ENCODE assay signal across 30 cellular contexts in genomic region chr2:176544579-176545365, GRCh38.
"Had no signal": no experiment of that assay in that cellular context is flagged by ENCODE, and none has a peak within 500 bp of the region (broad histone marks: within the 10 kb centered on the region; RNA-seq: fewer than 3 reads in every experiment).

No MANE protein-coding gene starts in this region.

- H3K4me3 Mint-ChIP-seq: activated CD4-positive, alpha-beta memory T cell treated with anti-CD3 and anti-CD28 coated beads for 36 hours; activated naive CD4-positive, alpha-beta T cell treated with anti-CD3 and anti-CD28 coated beads, Interleukin-2, amount 10 ng/mL, durations not matched to agents 7 days and 5 days; activated naive CD8-positive, alpha-beta T cell treated with anti-CD3 and anti-CD28 coated beads, Interleukin-2, amount 10 ng/mL, durations not matched to agents 7 days and 5 days; activated T-cell treated with anti-CD3 and anti-CD28 coated beads, Interleukin-2, amount 50 U/mL, for 24 hours; effector memory CD8-positive, alpha-beta T cell; naive thymus-derived CD4-positive, alpha-beta T cell; neural crest cell; T-helper 1 cell treated with Interleukin-12 subunit alpha and Interleukin-12 subunit beta and Interleukin-4 antibody, amounts not matched to agents 30 μg/mL and 1 μg/mL, for 36 hours had no signal

- H3K4me3 ChIP-seq: ascending aorta, spleen, testis, transverse colon had no signal

- H3K36me3 ChIP-seq: ascending aorta, brain microvascular endothelial cell, spleen, transverse colon had no signal

- H3K9me3 ChIP-seq: ascending aorta, spleen, testis, transverse colon had no signal

- H3K4me1 Mint-ChIP-seq: activated naive CD4-positive, alpha-beta T cell treated with anti-CD3 and anti-CD28 coated beads, Interleukin-2, amount 10 ng/mL, durations not matched to agents 7 days and 5 days; activated naive CD8-positive, alpha-beta T cell treated with anti-CD3 and anti-CD28 coated beads, Interleukin-2, amount 10 ng/mL, durations not matched to agents 7 days and 5 days; naive thymus-derived CD4-positive, alpha-beta T cell had no signal

- H3K36me3 Mint-ChIP-seq: activated CD4-positive, alpha-beta memory T cell treated with anti-CD3 and anti-CD28 coated beads for 36 hours; activated naive CD4-positive, alpha-beta T cell treated with anti-CD3 and anti-CD28 coated beads, Interleukin-2, amount 10 ng/mL, durations not matched to agents 7 days and 5 days; activated naive CD8-positive, alpha-beta T cell treated with anti-CD3 and anti-CD28 coated beads, Interleukin-2, amount 10 ng/mL, durations not matched to agents 7 days and 5 days; naive thymus-derived CD4-positive, alpha-beta T cell had no signal

- ATAC-seq: activated CD4-positive, CD25-positive, alpha-beta regulatory T cell treated with anti-CD3 and anti-CD28 coated beads, Interleukin-2, amount 50 U/mL, for 24 hours; effector memory CD8-positive, alpha-beta T cell; left ventricle myocardium superior; naive thymus-derived CD4-positive, alpha-beta T cell had no signal

- H3K9me3 Mint-ChIP-seq: activated CD4-positive, alpha-beta memory T cell treated with anti-CD3 and anti-CD28 coated beads for 36 hours; activated naive CD4-positive, alpha-beta T cell treated with anti-CD3 and anti-CD28 coated beads, Interleukin-2, amount 10 ng/mL, durations not matched to agents 7 days and 5 days; activated naive CD8-positive, alpha-beta T cell treated with anti-CD3 and anti-CD28 coated beads, Interleukin-2, amount 10 ng/mL, durations not matched to agents 7 days and 5 days; activated T-cell treated with anti-CD3 and anti-CD28 coated beads, Interleukin-2, amount 50 U/mL, for 24 hours; effector memory CD8-positive, alpha-beta T cell; naive thymus-derived CD4-positive, alpha-beta T cell; neural crest cell; T-helper 1 cell treated with Interleukin-12 subunit alpha and Interleukin-12 subunit beta and Interleukin-4 antibody, amounts not matched to agents 30 μg/mL and 1 μg/mL, for 36 hours had no signal

- H3K27ac ChIP-seq: ascending aorta, brain microvascular endothelial cell, spleen, testis, transverse colon, VCaP had no signal

- H3K27ac Mint-ChIP-seq: activated CD4-positive, alpha-beta memory T cell treated with anti-CD3 and anti-CD28 coated beads for 36 hours; activated naive CD4-positive, alpha-beta T cell treated with anti-CD3 and anti-CD28 coated beads, Interleukin-2, amount 10 ng/mL, durations not matched to agents 7 days and 5 days; activated naive CD8-positive, alpha-beta T cell treated with anti-CD3 and anti-CD28 coated beads, Interleukin-2, amount 10 ng/mL, durations not matched to agents 7 days and 5 days; activated T-cell treated with anti-CD3 and anti-CD28 coated beads, Interleukin-2, amount 50 U/mL, for 24 hours; effector memory CD8-positive, alpha-beta T cell; naive thymus-derived CD4-positive, alpha-beta T cell; T-helper 1 cell treated with Interleukin-12 subunit alpha and Interleukin-12 subunit beta and Interleukin-4 antibody, amounts not matched to agents 30 μg/mL and 1 μg/mL, for 36 hours had no signal

- DNase-seq: activated CD4-positive, alpha-beta memory T cell treated with anti-CD3 and anti-CD28 coated beads for 36 hours; activated CD4-positive, alpha-beta T cell treated with anti-CD3 and anti-CD28 coated beads for 48 hours; activated CD8-positive, alpha-beta memory T cell treated with anti-CD3 and anti-CD28 coated beads, Interleukin-2, amount 50 U/mL, for 48 hours; activated gamma-delta T cell; activated naive CD4-positive, alpha-beta T cell treated with anti-CD3 and anti-CD28 coated beads, Interleukin-2, amount 10 ng/mL, durations not matched to agents 7 days and 5 days; activated naive CD8-positive, alpha-beta T cell treated with anti-CD3 and anti-CD28 coated beads, Interleukin-2, amount 10 ng/mL, durations not matched to agents 7 days and 5 days; activated T-cell treated with anti-CD3 and anti-CD28 coated beads, Interleukin-2, amount 50 U/mL, for 24 hours; brain microvascular endothelial cell; caudate nucleus; cortex of kidney; effector memory CD8-positive, alpha-beta T cell; foreskin fibroblast; islet precursor cell; left ventricle myocardium superior; midbrain; naive thymus-derived CD4-positive, alpha-beta T cell; occipital lobe; posterior cingulate gyrus; right cardiac atrium; spleen; stimulated activated CD4-positive, alpha-beta T cell treated with anti-CD3 and anti-CD28 coated beads, Interleukin-2, amount 100 ng/mL, for 48 hours; stimulated activated naive CD4-positive, alpha-beta T cell treated with Interleukin-2 at 50 U/mL for 16 hours; T-helper 9 cell; testis; transverse colon had no signal

- H3K4me1 ChIP-seq: ascending aorta, spleen, testis, transverse colon had no signal

- H3K27me3 ChIP-seq: ascending aorta, brain microvascular endothelial cell, testis, transverse colon had no signal
